Comparison of ENCODE assay signal across 10 cellular contexts in genomic region chr3:165339753-165340152, GRCh38.
DNase-seq lines count a peak whose midpoint lies in the region; TF ChIP-seq lines count a peak whose summit lies in the region.
"Had no signal": no experiment of that assay in that cellular context is flagged by ENCODE, and none has a peak within 500 bp of the region (broad histone marks: within the 10 kb centered on the region; RNA-seq: fewer than 3 reads in every experiment).

No MANE protein-coding gene starts in this region.

- H3K4me2 ChIP-seq in mesenchymal stem cell (ENCODE audit: low read length, poor library complexity, severe bottlenecking), result no peak overlapping the region

- DNase-seq in NCI-H1092 treated with DMSO at 0.1 percent for 48 hours (lab: John Stamatoyannopoulos, UW), result peak; percentile 3
- no peak for DNase-seq in NCI-H1092 (lab: John Stamatoyannopoulos, UW)
- DNase-seq in Kasumi-1 (lab: John Stamatoyannopoulos, UW), result peak; percentile 25 to 33
- peak; percentile 18 for DNase-seq in astrocyte of the cerebellum (ENCODE audit: low read depth)
- peak; percentile 22 for DNase-seq in mesenchymal stem cell
- no peak for DNase-seq in inferior parietal cortex (ENCODE audit: extremely low spot score)
- DNase-seq in pons (ENCODE audit: low spot score), result no peak
- no peak for DNase-seq in foreskin fibroblast
- DNase-seq: natural killer cell, tibial artery had no signal

- H3K18ac ChIP-seq in mesenchymal stem cell (ENCODE audit: low read depth in 1 of 2, low read length in 2 of 2), result no peak overlapping the region

- in situ Hi-C loops in astrocyte of the cerebellum (cut with HindIII; ENCODE audit: low sequenced_read_pairs), result no loop called here

- peak; percentile 58 for TF ChIP-seq CTCF in astrocyte of the cerebellum (IDR thresholded peaks at IDR 0.05; ENCODE audit: low read depth, low read length, missing control alignments)
- no peak for TF ChIP-seq CTCF in foreskin fibroblast (IDR thresholded peaks at IDR 0.05; ENCODE audit: low read depth, low read length)

- no peak overlapping the region for H2BK12ac ChIP-seq in mesenchymal stem cell (ENCODE audit: low read length in 2 of 2)

- H4K8ac ChIP-seq in mesenchymal stem cell (ENCODE audit: low read length), result no peak overlapping the region

- H3K4me3 ChIP-seq in astrocyte of the cerebellum (ENCODE audit: low read depth, low read length) (no peak overlapping the region), mesenchymal stem cell (ENCODE audit: insufficient read depth in 1 of 2, low read depth in 1 of 2, low read length in 2 of 2) (no peak overlapping the region), foreskin fibroblast (ENCODE audit: low read depth in 1 of 2, low read length in 2 of 2) (no peak overlapping the region)
- H3K4me3 ChIP-seq: tibial artery had no signal

- no peak overlapping the region for H2BK120ac ChIP-seq in mesenchymal stem cell (ENCODE audit: low read depth, low read length)

- no peak overlapping the region for H3K23ac ChIP-seq in mesenchymal stem cell (ENCODE audit: low read length in 2 of 2)

- H3K27ac ChIP-seq in mesenchymal stem cell (ENCODE audit: low read length, poor library complexity, severe bottlenecking), result no peak overlapping the region
- H3K27ac ChIP-seq: tibial artery had no signal

- H3K4me1 ChIP-seq in mesenchymal stem cell (ENCODE audit: control insufficient read depth, insufficient read depth, low read depth, low read length), result no peaks in the 10 kb centered on the region
- H3K4me1 ChIP-seq: tibial artery had no signal

- no peak overlapping the region for H2AFZ ChIP-seq in mesenchymal stem cell (ENCODE audit: low read depth, low read length)

- no peaks in the 10 kb centered on the region for H3K27me3 ChIP-seq in mesenchymal stem cell (ENCODE audit: control insufficient read depth in 1 of 2, insufficient read depth in 1 of 2, low read length in 2 of 2)
- H3K27me3 ChIP-seq: tibial artery had no signal

- H3K4ac ChIP-seq in mesenchymal stem cell (ENCODE audit: low read depth in 1 of 2, low read length in 2 of 2), result no peak overlapping the region

- no peaks in the 10 kb centered on the region for H3K79me1 ChIP-seq in mesenchymal stem cell (replicated peaks; ENCODE audit: low read length, poor library complexity, severe bottlenecking)

- H2BK5ac ChIP-seq in mesenchymal stem cell (ENCODE audit: low read depth, low read length, poor library complexity, severe bottlenecking), result no peak overlapping the region

- no CpG with 5 or more reads among the region's 1 CpG for WGBS in mesenchymal stem cell

- H3K36me3 ChIP-seq in mesenchymal stem cell (ENCODE audit: control insufficient read depth in 1 of 2, insufficient read depth in 2 of 2, low read depth in 1 of 2, low read length in 2 of 2), result no peaks in the 10 kb centered on the region
- H3K36me3 ChIP-seq: tibial artery had no signal

- no peak overlapping the region for H4K91ac ChIP-seq in mesenchymal stem cell (ENCODE audit: low read length)

- no peaks in the 10 kb centered on the region for H3K9me3 ChIP-seq in mesenchymal stem cell (ENCODE audit: control insufficient read depth, low read length)
- H3K9me3 ChIP-seq: tibial artery had no signal

- no peak overlapping the region for H3K9ac ChIP-seq in mesenchymal stem cell (ENCODE audit: low read length)

- no peak overlapping the region for H3K14ac ChIP-seq in mesenchymal stem cell (ENCODE audit: low read length in 2 of 2)

- H2AK5ac ChIP-seq in mesenchymal stem cell (ENCODE audit: low read length, severe bottlenecking), result no peak overlapping the region

- H2BK15ac ChIP-seq in mesenchymal stem cell (ENCODE audit: low read depth, poor library complexity, severe bottlenecking), result no peak overlapping the region

Comparison
In these comparisons a context has a peak if more than half of its experiments do, and no peak if none do; other contexts are left out.
1. DNase-seq: peak in NCI-H1092 treated with DMSO at 0.1 percent for 48 hours (single experiment), Kasumi-1 (2 of 2), astrocyte of the cerebellum (single experiment) and mesenchymal stem cell (single experiment); none in NCI-H1092 (single experiment), inferior parietal cortex (single experiment), pons (single experiment) and foreskin fibroblast (0 of 2).